8 cellular contexts compared by ENCODE assay signal in genomic region chr15:98954411-98954810, GRCh38. TPM values are rescaled to one million over a fixed set of nuclear protein-coding genes. Genes with fewer than 3 reads are reported as not detected.
DNase-seq lines count a peak whose midpoint lies in the region; ATAC-seq and TF ChIP-seq lines count a peak whose summit lies in the region.

No MANE protein-coding gene starts in this region.

- no peaks in the 10 kb centered on the region for H3K9me2 ChIP-seq in hepatocyte (replicated peaks; ENCODE audit: insufficient read depth)

- 84% methylated on average over 5 of the region's 5 CpGs for WGBS in hepatocyte (ENCODE audit: low lambda C conversion rate, missing lambda C conversion rate)

- peak; percentile 32 for DNase-seq in BE2C
- DNase-seq in Peyer's patch: peak in 1 of 3 donors; percentile 56
- peak; percentile 36 for DNase-seq in fibroblast of pulmonary artery (ENCODE audit: low read depth)
- DNase-seq in osteoblast (ENCODE audit: insufficient read length, low spot score, missing footprints): peak; percentile 94
- no peak for DNase-seq in foreskin keratinocyte
- DNase-seq in hepatocyte (ENCODE audit: low spot score): no peak

- TF ChIP-seq POLR2A in Peyer's patch (IDR thresholded peaks at IDR 0.05): no peak

- H3K4me2 ChIP-seq in osteoblast (ENCODE audit: insufficient read depth, low read length) (no peak overlapping the region), hepatocyte (no peak overlapping the region)

- H3K27me3 ChIP-seq in BE2C (no peaks in the 10 kb centered on the region), Peyer's patch (no peaks in the 10 kb centered on the region), osteoblast (ENCODE audit: insufficient read depth, low read length) (no peaks in the 10 kb centered on the region), foreskin keratinocyte (no peaks in the 10 kb centered on the region), hepatocyte (no peaks in the 10 kb centered on the region)

- H3K79me2 ChIP-seq in osteoblast (ENCODE audit: insufficient read depth, low read length): no peaks in the 10 kb centered on the region
- no peaks in the 10 kb centered on the region for H3K79me2 ChIP-seq in hepatocyte

- peaks cover 89% of the 10 kb centered on the region for H3K36me3 ChIP-seq in BE2C
- peaks cover 0 to 55% (median 0%) of the 10 kb centered on the region in 3 donors for H3K36me3 ChIP-seq in Peyer's patch
- H3K36me3 ChIP-seq in osteoblast (ENCODE audit: insufficient read depth, low read length): peaks cover 44% of the 10 kb centered on the region
- H3K36me3 ChIP-seq in hepatocyte (replicated peaks; ENCODE audit: insufficient read depth, low read depth): no peaks in the 10 kb centered on the region

- H2AFZ ChIP-seq in osteoblast (ENCODE audit: low read length) (no peak overlapping the region), hepatocyte (no peak overlapping the region)

- ATAC-seq in foreskin keratinocyte (no peak), GM19023 (IDR thresholded peaks at IDR 0.05; ENCODE audit: unreplicated experiment) (no peak), GM21526 (IDR thresholded peaks at IDR 0.05; ENCODE audit: low FRiP score, unreplicated experiment) (no peak)

- H3K27ac ChIP-seq in Peyer's patch (peak overlapping the region in 3 of 4 donors; percentile 39 to 74 (median 40)), osteoblast (ENCODE audit: low read depth, low read length) (peak overlapping the region; percentile 70), foreskin keratinocyte (no peak overlapping the region), hepatocyte (no peak overlapping the region)

- H3K4me1 ChIP-seq in BE2C (no peaks in the 10 kb centered on the region), Peyer's patch (peaks cover 0 to 6% (median 0%) of the 10 kb centered on the region in 4 donors), osteoblast (ENCODE audit: insufficient read depth, low read length) (peaks cover 10% of the 10 kb centered on the region), foreskin keratinocyte (no peaks in the 10 kb centered on the region), hepatocyte (ENCODE audit: insufficient read depth) (no peaks in the 10 kb centered on the region)

- H4K20me1 ChIP-seq in osteoblast (ENCODE audit: insufficient read depth, low read length) (no peaks in the 10 kb centered on the region), hepatocyte (ENCODE audit: insufficient read depth, poor library complexity, severe bottlenecking) (no peaks in the 10 kb centered on the region)

- H3K9me3 ChIP-seq in BE2C: no peaks in the 10 kb centered on the region
- H3K9me3 ChIP-seq in Peyer's patch: no peaks in the 10 kb centered on the region
- H3K9me3 ChIP-seq in osteoblast (ENCODE audit: low read depth, low read length): no peaks in the 10 kb centered on the region
- no peaks in the 10 kb centered on the region for H3K9me3 ChIP-seq in hepatocyte (ENCODE audit: low read depth)

- H3K4me3 ChIP-seq in BE2C (ENCODE audit: low read depth, low read length) (no peak overlapping the region), Peyer's patch (no peak overlapping the region), fibroblast of pulmonary artery (replicated peaks; ENCODE audit: low read depth, low read length) (no peak overlapping the region), osteoblast (ENCODE audit: insufficient read depth, low read length) (no peak overlapping the region), hepatocyte (no peak overlapping the region)

- TF ChIP-seq CTCF in BE2C (IDR thresholded peaks at IDR 0.05; ENCODE audit: low read depth, low read length): no peak
- TF ChIP-seq CTCF in Peyer's patch (IDR thresholded peaks at IDR 0.05): no peak
- no peak for TF ChIP-seq CTCF in fibroblast of pulmonary artery (IDR thresholded peaks at IDR 0.05; ENCODE audit: low read length, missing control alignments)
- TF ChIP-seq CTCF in osteoblast (IDR thresholded peaks at IDR 0.05; ENCODE audit: extremely low read depth, low read depth, low read length): no peak
- no peak for TF ChIP-seq CTCF in foreskin keratinocyte (conservative IDR thresholded peaks at IDR 0.05)
- no peak for TF ChIP-seq CTCF in hepatocyte (IDR thresholded peaks at IDR 0.05; ENCODE audit: poor library complexity)

RNA-seq across cellular contexts. Expression of gene PGPEP1L, which starts 53.2 kb away (rescaled TPM):
- not detected for polyA plus RNA-seq in BE2C (2012; ENCODE audit: insufficient read depth, insufficient read length, low read depth)
- not detected for total RNA-seq in Peyer's patch
- not detected in 2 replicates for total RNA-seq in osteoblast
- total RNA-seq in foreskin keratinocyte: not detected in 2 replicates
- polyA plus RNA-seq in foreskin keratinocyte: not detected in 2 replicates
- not detected in 2 replicates for total RNA-seq in hepatocyte
- not detected in 2 replicates for polyA plus RNA-seq in hepatocyte

Comparison
In these comparisons a context has a peak if more than half of its experiments do, and no peak if none do; other contexts are left out.
1. DNase-seq: peak in BE2C (single experiment), fibroblast of pulmonary artery (single experiment) and osteoblast (single experiment); none in foreskin keratinocyte (0 of 2) and hepatocyte (single experiment).
2. H3K27ac ChIP-seq: peak in Peyer's patch (3 of 4) and osteoblast (single experiment); none in foreskin keratinocyte (single experiment) and hepatocyte (single experiment).